In the genomic region with DNA sequence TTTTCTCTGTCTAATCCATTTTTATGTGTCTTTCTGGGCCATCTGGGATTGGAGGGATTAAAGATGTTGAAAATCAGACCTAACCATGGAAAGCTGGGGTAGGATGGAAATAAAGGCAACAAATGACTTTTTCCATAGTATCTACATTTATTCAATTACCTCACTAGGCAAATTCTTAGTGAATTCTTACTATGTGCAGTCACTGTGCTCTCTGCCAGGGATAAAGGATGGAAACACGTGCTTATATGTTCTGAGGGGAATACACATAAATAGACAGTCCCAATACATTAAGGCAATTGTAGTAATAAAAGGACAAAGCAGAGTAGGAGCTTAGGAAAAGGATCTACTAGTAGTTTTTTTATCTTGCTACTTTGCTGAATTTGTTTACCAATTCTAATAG, we compare ENCODE assay signal across 1 cellular context.
A peak's percentile ranks its signal among the peaks of the same experiment; 100 is the strongest.
TF ChIP-seq lines count a peak whose summit lies in the region.

No MANE protein-coding gene starts in this region.

TF ChIP-seq in IMR-90, 13 proteins besides CTCF, POLR2A, EP300 and RAD21:
- peak; percentile 72; the same call in 1 of the 2 replicates for TF ChIP-seq BHLHE40 (IDR thresholded peaks at IDR 0.05; ENCODE audit: low read depth, low read length)
- no peak for TF ChIP-seq MAFK (IDR thresholded peaks at IDR 0.05; ENCODE audit: low read depth, low read length)
